Comparison of ENCODE assay signal across 1 cellular context in genomic region chr17:17641621-17642409, GRCh38.
TF ChIP-seq lines count a peak whose summit lies in the region.

No MANE protein-coding gene starts in this region.

TF ChIP-seq in HepG2, 621 proteins besides CTCF, POLR2A, EP300 and RAD21 (continued from another document and continues in another):
- TF ChIP-seq EED (CRISPR knock-in tag; IDR thresholded peaks at IDR 0.05) (no peak), ZNF570 (CRISPR knock-in tag; IDR thresholded peaks at IDR 0.05; ENCODE audit: borderline replicate concordance) (no peak), TARDBP (CRISPR knock-in tag; IDR thresholded peaks at IDR 0.05) (peak; percentile 40; the same call in 1 of the 2 replicates), MXD1 (CRISPR knock-in tag; IDR thresholded peaks at IDR 0.05) (no peak), ETS1 (CRISPR knock-in tag; IDR thresholded peaks at IDR 0.05) (no peak), ZNF557 (CRISPR knock-in tag; IDR thresholded peaks at IDR 0.05) (no peak), ZIK1 (CRISPR knock-in tag; IDR thresholded peaks at IDR 0.05; ENCODE audit: borderline replicate concordance, low read depth) (no peak), NFYB (CRISPR knock-in tag; IDR thresholded peaks at IDR 0.05) (no peak), GATAD2A (CRISPR knock-in tag; IDR thresholded peaks at IDR 0.05) (0 out of 2 replicates have a peak, but pooled peaks have one; percentile 35), SIN3A (IDR thresholded peaks at IDR 0.05; ENCODE audit: borderline replicate concordance, low read depth, low read length) (no peak), ZFP91 (CRISPR knock-in tag; IDR thresholded peaks at IDR 0.05; ENCODE audit: borderline replicate concordance) (0 out of 2 replicates have a peak, but pooled peaks have one; percentile 22), ELF1 (CRISPR knock-in tag; IDR thresholded peaks at IDR 0.05) (no peak), MED13 (CRISPR knock-in tag; IDR thresholded peaks at IDR 0.05) (no peak), LCORL (IDR thresholded peaks at IDR 0.05) (no peak), LCORL (CRISPR knock-in tag; IDR thresholded peaks at IDR 0.05) (0 out of 2 replicates have a peak, but pooled peaks have one; percentile 41), ZNF18 (CRISPR knock-in tag; IDR thresholded peaks at IDR 0.05; ENCODE audit: insufficient replicate concordance) (no peak), CAMTA2 (CRISPR knock-in tag; IDR thresholded peaks at IDR 0.05; ENCODE audit: borderline replicate concordance) (no peak), ZNF577 (CRISPR knock-in tag; IDR thresholded peaks at IDR 0.05; ENCODE audit: borderline replicate concordance, low read depth) (no peak), KIAA2018 (CRISPR knock-in tag; IDR thresholded peaks at IDR 0.05; ENCODE audit: borderline replicate concordance) (no peak), ZNF550 (CRISPR knock-in tag; IDR thresholded peaks at IDR 0.05; ENCODE audit: borderline replicate concordance) (no peak), MED8 (CRISPR knock-in tag; IDR thresholded peaks at IDR 0.05; ENCODE audit: insufficient replicate concordance) (no peak), KLF13 (CRISPR knock-in tag; IDR thresholded peaks at IDR 0.05) (no peak), ZBTB26 (CRISPR knock-in tag; IDR thresholded peaks at IDR 0.05; ENCODE audit: borderline replicate concordance) (no peak), PRDM15 (CRISPR knock-in tag; IDR thresholded peaks at IDR 0.05) (no peak), SMAD9 (CRISPR knock-in tag; IDR thresholded peaks at IDR 0.05) (no peak), ZNF75D (CRISPR knock-in tag; IDR thresholded peaks at IDR 0.05; ENCODE audit: borderline replicate concordance) (no peak), ZNF563 (CRISPR knock-in tag; IDR thresholded peaks at IDR 0.05) (no peak), KDM6A (CRISPR knock-in tag; IDR thresholded peaks at IDR 0.05; ENCODE audit: low read depth) (no peak), SRSF4 (IDR thresholded peaks at IDR 0.05; ENCODE audit: low read depth, low read length, poor library complexity, severe bottlenecking) (no peak), MAX (IDR thresholded peaks at IDR 0.05) (peak; percentile 43; the same call in 1 of the 2 replicates), ELF4 (CRISPR knock-in tag; IDR thresholded peaks at IDR 0.05; ENCODE audit: borderline replicate concordance) (no peak), ZNF350 (CRISPR knock-in tag; IDR thresholded peaks at IDR 0.05; ENCODE audit: borderline replicate concordance, low read depth) (no peak), NCOA5 (CRISPR knock-in tag; IDR thresholded peaks at IDR 0.05) (no peak), IKZF5 (CRISPR knock-in tag; IDR thresholded peaks at IDR 0.05) (peak; percentile 38; the same call in 1 of the 2 replicates), RBM22 (optimal IDR thresholded peaks at IDR 0.05; ENCODE audit: low read length) (no peak), HCFC1 (IDR thresholded peaks at IDR 0.05; ENCODE audit: low read depth, low read length) (no peak), ZNF816 (CRISPR knock-in tag; IDR thresholded peaks at IDR 0.05; ENCODE audit: borderline replicate concordance) (no peak), ZC3H13 (CRISPR knock-in tag; IDR thresholded peaks at IDR 0.05) (no peak), ATF2 (CRISPR knock-in tag; IDR thresholded peaks at IDR 0.05) (no peak)
